In the genomic region with DNA sequence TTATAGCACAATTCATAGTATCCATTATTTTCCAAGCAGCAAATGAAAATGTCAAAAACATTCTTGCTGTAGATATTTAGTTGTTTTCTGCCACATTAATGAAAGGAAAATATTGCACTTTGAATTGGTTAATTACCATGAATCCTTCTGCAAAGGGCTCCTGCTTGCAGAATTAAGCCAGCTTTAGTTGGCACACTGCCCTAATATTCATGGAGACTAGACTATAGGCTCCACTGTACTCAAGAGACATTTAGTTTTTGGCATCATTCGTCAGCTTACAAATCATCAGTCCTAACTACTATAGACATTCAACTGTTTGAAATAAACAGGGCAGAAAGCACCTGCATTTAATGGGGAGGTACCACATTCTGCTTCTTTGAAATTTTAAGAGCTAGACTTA, we compare ENCODE assay signal across 18 cellular contexts.
DNase-seq lines count a peak whose midpoint lies in the region; ATAC-seq and TF ChIP-seq lines count a peak whose summit lies in the region.
"Had no signal": no experiment of that assay in that cellular context is flagged by ENCODE, and none has a peak within 500 bp of the region (broad histone marks: within the 10 kb centered on the region; RNA-seq: fewer than 3 reads in every experiment).

No MANE protein-coding gene starts in this region.

- H3K9me3 ChIP-seq in left lung = no peaks in the 10 kb centered on the region
- no peaks in the 10 kb centered on the region for H3K9me3 ChIP-seq in adrenal gland (replicated peaks in 1 of 3)
- H3K9me3 ChIP-seq: esophagus squamous epithelium, gastrocnemius medialis had no signal

- H3K27ac ChIP-seq in left lung = no peak overlapping the region
- H3K27ac ChIP-seq in adrenal gland = no peak overlapping the region
- H3K27ac ChIP-seq: esophagus squamous epithelium had no signal

- H3K4me1 ChIP-seq in left lung (peaks cover 0 to 14% of the 10 kb centered on the region in 2 donors), adrenal gland (replicated peaks in 1 of 2) (no peaks in the 10 kb centered on the region)
- H3K4me1 ChIP-seq: esophagus squamous epithelium had no signal

- intact Hi-C loops in left lung (cut with DNase I) (no loop called here), adrenal gland (cut with DNase I) (no loop called here)

- DNase-seq in D341Med (ENCODE audit: low spot score) (peak; percentile 27), NCI-H128 (lab: John Stamatoyannopoulos, UW; ENCODE audit: unreplicated experiment) (peak; percentile 20), NCI-H446 treated with DMSO at 0.1 percent for 48 hours (lab: John Stamatoyannopoulos, UW) (peak; percentile 99), dermis blood vessel endothelial cell (peak; percentile 27), left lung (no peak), adrenal gland (no peak), NCI-H526 (lab: John Stamatoyannopoulos, UW) (no peak)
- DNase-seq: activated CD4-positive, alpha-beta T cell treated with anti-CD3 and anti-CD28 coated beads, Interleukin-2, amount 10 ng/mL, durations not matched to agents 24 days and 14 days; activated naive CD4-positive, alpha-beta T cell treated with anti-CD3 and anti-CD28 coated beads for 36 hours; cortex of kidney; endodermal cell; esophagus squamous epithelium; gastrocnemius medialis; left ventricle myocardium superior; retina; RPMI8226 had no signal

- TF ChIP-seq POLR2A in adrenal gland (IDR thresholded peaks at IDR 0.05) = no peak

- H3K4me3 ChIP-seq in left lung (no peak overlapping the region), adrenal gland (no peak overlapping the region)
- H3K4me3 ChIP-seq: esophagus squamous epithelium, gastrocnemius medialis, smooth muscle cell had no signal

- WGBS in adrenal gland, 4 donors = 80 to 86% (median 83%) methylated on average over 1 of the region's 1 CpG

- no peaks in the 10 kb centered on the region for H3K36me3 ChIP-seq in left lung
- H3K36me3 ChIP-seq in adrenal gland (replicated peaks in 1 of 2) = no peaks in the 10 kb centered on the region
- H3K36me3 ChIP-seq: esophagus squamous epithelium, gastrocnemius medialis had no signal

- no peaks in the 10 kb centered on the region for H3K27me3 ChIP-seq in left lung
- no peaks in the 10 kb centered on the region for H3K27me3 ChIP-seq in adrenal gland
- H3K27me3 ChIP-seq: esophagus squamous epithelium, gastrocnemius medialis had no signal

- TF ChIP-seq CTCF in left lung (IDR thresholded peaks at IDR 0.05) (no peak), adrenal gland (IDR thresholded peaks at IDR 0.05) (no peak)

- ATAC-seq in left lung = no peak
- ATAC-seq: gastrocnemius medialis; left ventricle myocardium superior; natural killer cell treated with Interleukin-12 subunit alpha and Interleukin-12 subunit beta and Interleukin-15 and Interleukin-18, amount 100 ng/mL, for 72 hours had no signal

Comparison
In these comparisons a context has a peak if more than half of its experiments do, and no peak if none do; other contexts are left out.
1. DNase-seq: peak in D341Med (single experiment), NCI-H128 (single experiment), NCI-H446 treated with DMSO at 0.1 percent for 48 hours (single experiment) and dermis blood vessel endothelial cell (single experiment); none in left lung (0 of 2), adrenal gland (0 of 7) and NCI-H526 (0 of 2).